21 cellular contexts compared by ENCODE assay signal in the genomic region with DNA sequence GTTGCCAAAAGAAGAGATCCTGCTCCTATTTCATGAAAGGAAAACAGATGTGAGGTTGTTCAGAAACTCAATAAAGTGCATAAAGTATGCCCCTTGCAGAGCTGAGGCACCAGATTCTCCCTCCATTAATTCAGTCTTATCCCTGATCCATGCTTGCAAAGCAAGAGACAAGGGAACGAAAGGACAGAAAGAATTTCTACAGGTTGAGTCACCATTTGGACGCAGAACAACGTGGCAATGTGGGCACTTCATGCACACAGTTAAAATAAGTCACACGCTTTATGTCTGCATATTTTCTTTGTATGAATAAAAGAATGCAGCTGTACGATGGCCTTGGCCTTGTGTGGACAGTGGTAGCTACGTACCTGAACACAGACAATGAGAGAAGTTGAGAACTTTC.
A peak's percentile ranks its signal among the peaks of the same experiment; 100 is the strongest.
DNase-seq lines count a peak whose midpoint lies in the region; ATAC-seq and TF ChIP-seq lines count a peak whose summit lies in the region.
"Had no signal": no experiment of that assay in that cellular context is flagged by ENCODE, and none has a peak within 500 bp of the region (broad histone marks: within the 10 kb centered on the region; RNA-seq: fewer than 3 reads in every experiment).

No MANE protein-coding gene starts in this region.

- no peaks in the 10 kb centered on the region for H3K27me3 Mint-ChIP-seq in progenitor cell of endocrine pancreas
- H3K27me3 Mint-ChIP-seq in natural killer cell treated with Interleukin-12 subunit alpha and Interleukin-12 subunit beta and Interleukin-15 and Interleukin-18, amount 100 ng/mL, for 72 hours: peaks cover 2 to 13% of the 10 kb centered on the region in 2 donors
- H3K27me3 Mint-ChIP-seq in CD14-positive monocyte (ENCODE audit: low read depth in 3 of 3): peaks cover 0 to 2% (median 0%) of the 10 kb centered on the region in 3 donors

- peak; percentile 73 for DNase-seq in ACHN
- DNase-seq in HFF-Myc (ENCODE audit: extremely low read depth, low read depth): peak; percentile 59
- peak; percentile 25 for DNase-seq in fibroblast of pulmonary artery (ENCODE audit: low read depth)
- no peak for DNase-seq in progenitor cell of endocrine pancreas (ENCODE audit: low spot score, unreplicated experiment)
- no peak for DNase-seq in natural killer cell treated with Interleukin-12 subunit alpha and Interleukin-12 subunit beta and Interleukin-15 and Interleukin-18, amount 100 ng/mL, for 72 hours (ENCODE audit: low spot score)
- no peak for DNase-seq in CD14-positive monocyte (ENCODE audit: low spot score)
- DNase-seq: activated CD4-positive, CD25-positive, alpha-beta regulatory T cell; activated naive CD4-positive, alpha-beta T cell; AML-193; DMS153; KG1; lower lobe of right lung; naive thymus-derived CD4-positive, alpha-beta T cell; NCI-H1436 treated with DMSO at 0.1 percent for 48 hours; OCI-M1; T-helper 1 cell had no signal

- H3K4me1 Mint-ChIP-seq in progenitor cell of endocrine pancreas (ENCODE audit: low read depth): peaks cover 24% of the 10 kb centered on the region
- no peaks in the 10 kb centered on the region for H3K4me1 Mint-ChIP-seq in natural killer cell treated with Interleukin-12 subunit alpha and Interleukin-12 subunit beta and Interleukin-15 and Interleukin-18, amount 100 ng/mL, for 72 hours (ENCODE audit: low read depth in 2 of 2)
- H3K4me1 Mint-ChIP-seq in CD14-positive monocyte: peaks cover 16% of the 10 kb centered on the region
- H3K4me1 Mint-ChIP-seq: naive thymus-derived CD4-positive, alpha-beta T cell had no signal

- H3K36me3 Mint-ChIP-seq in progenitor cell of endocrine pancreas (ENCODE audit: insufficient read depth) (no peaks in the 10 kb centered on the region), CD14-positive monocyte (peaks cover 9 to 16% of the 10 kb centered on the region in 2 donors)
- H3K36me3 Mint-ChIP-seq in natural killer cell treated with Interleukin-12 subunit alpha and Interleukin-12 subunit beta and Interleukin-15 and Interleukin-18, amount 100 ng/mL, for 72 hours: no peaks in the 10 kb centered on the region

- H3K9me3 Mint-ChIP-seq in progenitor cell of endocrine pancreas (ENCODE audit: low read depth) (peaks cover 12% of the 10 kb centered on the region), CD14-positive monocyte (peaks cover 0 to 14% (median 7%) of the 10 kb centered on the region in 7 donors)
- H3K9me3 Mint-ChIP-seq in natural killer cell treated with Interleukin-12 subunit alpha and Interleukin-12 subunit beta and Interleukin-15 and Interleukin-18, amount 100 ng/mL, for 72 hours: no peaks in the 10 kb centered on the region

- in situ Hi-C loops in ACHN (cut with HindIII; ENCODE audit: low pct_ligation_motif_present, low pct_unique_long_range_greater_than_20kb, low sequenced_read_pairs): no loop called here

- H3K27ac Mint-ChIP-seq in progenitor cell of endocrine pancreas (no peak overlapping the region), CD14-positive monocyte (peak overlapping the region in 1 of 7 donors; percentile 68)
- H3K27ac Mint-ChIP-seq in natural killer cell treated with Interleukin-12 subunit alpha and Interleukin-12 subunit beta and Interleukin-15 and Interleukin-18, amount 100 ng/mL, for 72 hours: no peak overlapping the region

- TF ChIP-seq CTCF in HFF-Myc (IDR thresholded peaks at IDR 0.05; ENCODE audit: low read depth, low read length, missing control alignments): no peak
- TF ChIP-seq CTCF in fibroblast of pulmonary artery (IDR thresholded peaks at IDR 0.05; ENCODE audit: low read length, missing control alignments): no peak
- TF ChIP-seq CTCF in progenitor cell of endocrine pancreas (IDR thresholded peaks at IDR 0.05; ENCODE audit: unreplicated experiment): no peak
- TF ChIP-seq CTCF in CD14-positive monocyte (IDR thresholded peaks at IDR 0.05): no peak

- peak; percentile 87 for ATAC-seq in SK-N-SH treated with all-trans-retinoic acid at 6 μM for 48 hours
- no peak for ATAC-seq in natural killer cell treated with Interleukin-12 subunit alpha and Interleukin-12 subunit beta and Interleukin-15 and Interleukin-18, amount 100 ng/mL, for 72 hours
- no peak for ATAC-seq in HG02840 (IDR thresholded peaks at IDR 0.05; ENCODE audit: low FRiP score, unreplicated experiment)
- ATAC-seq: gastroesophageal sphincter; lower lobe of right lung; naive thymus-derived CD4-positive, alpha-beta T cell had no signal

- H3K4me3 ChIP-seq in HFF-Myc (replicated peaks; ENCODE audit: low read depth, low read length): no peak overlapping the region
- no peak overlapping the region for H3K4me3 ChIP-seq in fibroblast of pulmonary artery (replicated peaks; ENCODE audit: low read depth, low read length)
- H3K4me3 ChIP-seq: cardiac muscle cell, gastroesophageal sphincter, lower lobe of right lung, suprapubic skin had no signal

- intact Hi-C loops in CD14-positive monocyte (cut with micrococcal nuclease): no loop called here

- H3K4me3 Mint-ChIP-seq in progenitor cell of endocrine pancreas (ENCODE audit: low read depth) (no peak overlapping the region), CD14-positive monocyte (no peak overlapping the region)
- H3K4me3 Mint-ChIP-seq in natural killer cell treated with Interleukin-12 subunit alpha and Interleukin-12 subunit beta and Interleukin-15 and Interleukin-18, amount 100 ng/mL, for 72 hours: no peak overlapping the region
- H3K4me3 Mint-ChIP-seq: naive thymus-derived CD4-positive, alpha-beta T cell had no signal

TF ChIP-seq in SK-N-SH treated with all-trans-retinoic acid at 6 μM for 48 hours, 23 proteins besides CTCF, POLR2A, EP300 and RAD21:
- TF ChIP-seq SNAI2 (CRISPR knock-in tag; IDR thresholded peaks at IDR 0.05) (no peak), TCF4 (CRISPR knock-in tag; IDR thresholded peaks at IDR 0.05; ENCODE audit: borderline replicate concordance) (no peak), BACH2 (CRISPR knock-in tag; IDR thresholded peaks at IDR 0.05; ENCODE audit: borderline replicate concordance) (no peak), PPARA (CRISPR knock-in tag; IDR thresholded peaks at IDR 0.05; ENCODE audit: borderline replicate concordance) (no peak)

Comparison
In these comparisons a context has a peak if more than half of its experiments do, and no peak if none do; other contexts are left out.
1. DNase-seq: peak in ACHN (single experiment), HFF-Myc (single experiment) and fibroblast of pulmonary artery (single experiment); none in progenitor cell of endocrine pancreas (single experiment), natural killer cell treated with Interleukin-12 subunit alpha and Interleukin-12 subunit beta and Interleukin-15 and Interleukin-18, amount 100 ng/mL, for 72 hours (single experiment) and CD14-positive monocyte (single experiment).